ENCODE assay signal across 35 cellular contexts in genomic region chr4:42904986-42905385, GRCh38. TPM values are rescaled to one million over a fixed set of nuclear protein-coding genes. Genes with fewer than 3 reads are reported as not detected.
"Had no signal": no experiment of that assay in that cellular context is flagged by ENCODE, and none has a peak within 500 bp of the region (broad histone marks: within the 10 kb centered on the region; RNA-seq: fewer than 3 reads in every experiment).

No MANE protein-coding gene starts in this region.

- H3K27ac Mint-ChIP-seq: activated CD4-positive, alpha-beta memory T cell treated with anti-CD3 and anti-CD28 coated beads for 36 hours; activated CD4-positive, alpha-beta T cell treated with anti-CD3 and anti-CD28 coated beads, Interleukin-2, amount 10 ng/mL, durations not matched to agents 24 days and 14 days; activated T-helper 17 cell treated with anti-CD3 and anti-CD28 coated beads, Interleukin-2, amount 50 U/mL, for 72 hours; immature natural killer cell; memory B cell; natural killer cell; stimulated activated effector memory CD8-positive, alpha-beta T cell treated with anti-CD3 and anti-CD28 coated beads, Interleukin-12 subunit alpha, Interleukin-12 subunit beta, amount 100 ng/mL, for 72 hours; stimulated activated naive CD8-positive, alpha-beta T cell treated with anti-CD3 and anti-CD28 coated beads, Interleukin-15, Interleukin-2, amounts not matched to agents 100 ng/mL and 50 ng/mL, for 24 hours; T-helper 17 cell had no signal

- H3K27me3 Mint-ChIP-seq: activated CD4-positive, alpha-beta memory T cell treated with anti-CD3 and anti-CD28 coated beads for 36 hours; activated CD4-positive, alpha-beta T cell treated with anti-CD3 and anti-CD28 coated beads, Interleukin-2, amount 10 ng/mL, durations not matched to agents 24 days and 14 days had no signal

- FAIRE-seq: bronchial epithelial cell, endothelial cell of umbilical vein, small intestine had no signal

- H3K4me1 ChIP-seq: gastroesophageal sphincter, psoas muscle, thyroid gland, upper lobe of left lung had no signal

- H3K9me3 ChIP-seq: psoas muscle, sigmoid colon, thyroid gland, upper lobe of left lung, vagina had no signal

- H3K4me3 Mint-ChIP-seq: activated CD4-positive, alpha-beta memory T cell treated with anti-CD3 and anti-CD28 coated beads for 36 hours; activated CD4-positive, alpha-beta T cell treated with anti-CD3 and anti-CD28 coated beads, Interleukin-2, amount 10 ng/mL, durations not matched to agents 24 days and 14 days; activated T-cell treated with anti-CD3 and anti-CD28 coated beads, Interleukin-2, amount 50 U/mL, for 4 hours; activated T-helper 17 cell treated with anti-CD3 and anti-CD28 coated beads, Interleukin-2, amount 50 U/mL, for 72 hours; central memory CD8-positive, alpha-beta T cell; immature natural killer cell; memory B cell; natural killer cell; stimulated activated effector memory CD8-positive, alpha-beta T cell treated with anti-CD3 and anti-CD28 coated beads, Interleukin-12 subunit alpha, Interleukin-12 subunit beta, amount 100 ng/mL, for 72 hours; stimulated activated naive CD8-positive, alpha-beta T cell treated with anti-CD3 and anti-CD28 coated beads, Interleukin-15, Interleukin-2, amounts not matched to agents 100 ng/mL and 50 ng/mL, for 24 hours; T-helper 17 cell had no signal

- H3K36me3 Mint-ChIP-seq: activated CD4-positive, alpha-beta memory T cell treated with anti-CD3 and anti-CD28 coated beads for 36 hours; immature natural killer cell; memory B cell; natural killer cell; stimulated activated effector memory CD8-positive, alpha-beta T cell treated with anti-CD3 and anti-CD28 coated beads, Interleukin-12 subunit alpha, Interleukin-12 subunit beta, amount 100 ng/mL, for 72 hours had no signal

- ATAC-seq: activated T-cell treated with anti-CD3 and anti-CD28 coated beads, Interleukin-2, amount 50 U/mL, for 4 hours; activated T-helper 17 cell treated with anti-CD3 and anti-CD28 coated beads, Interleukin-2, amount 50 U/mL, for 72 hours; gastroesophageal sphincter; natural killer cell; psoas muscle; stimulated activated effector memory CD8-positive, alpha-beta T cell treated with anti-CD3 and anti-CD28 coated beads, Interleukin-12 subunit alpha, Interleukin-12 subunit beta, amount 100 ng/mL, for 72 hours; T-helper 17 cell had no signal

- H3K27ac ChIP-seq: coronary artery, gastroesophageal sphincter, psoas muscle, sigmoid colon, thyroid gland, upper lobe of left lung, vagina, WERI-Rb-1 had no signal

- H3K9me3 Mint-ChIP-seq: activated CD4-positive, alpha-beta memory T cell treated with anti-CD3 and anti-CD28 coated beads for 36 hours; activated CD4-positive, alpha-beta T cell treated with anti-CD3 and anti-CD28 coated beads, Interleukin-2, amount 10 ng/mL, durations not matched to agents 24 days and 14 days; activated T-cell treated with anti-CD3 and anti-CD28 coated beads, Interleukin-2, amount 50 U/mL, for 4 hours; activated T-helper 17 cell treated with anti-CD3 and anti-CD28 coated beads, Interleukin-2, amount 50 U/mL, for 72 hours; central memory CD8-positive, alpha-beta T cell; memory B cell; stimulated activated effector memory CD8-positive, alpha-beta T cell treated with anti-CD3 and anti-CD28 coated beads, Interleukin-12 subunit alpha, Interleukin-12 subunit beta, amount 100 ng/mL, for 72 hours; stimulated activated naive CD8-positive, alpha-beta T cell treated with anti-CD3 and anti-CD28 coated beads, Interleukin-15, Interleukin-2, amounts not matched to agents 100 ng/mL and 50 ng/mL, for 24 hours had no signal

- H3K4me1 Mint-ChIP-seq: activated CD4-positive, alpha-beta T cell treated with anti-CD3 and anti-CD28 coated beads, Interleukin-2, amount 10 ng/mL, durations not matched to agents 24 days and 14 days; activated T-helper 17 cell treated with anti-CD3 and anti-CD28 coated beads, Interleukin-2, amount 50 U/mL, for 72 hours; central memory CD8-positive, alpha-beta T cell; immature natural killer cell; memory B cell; natural killer cell; stimulated activated effector memory CD8-positive, alpha-beta T cell treated with anti-CD3 and anti-CD28 coated beads, Interleukin-12 subunit alpha, Interleukin-12 subunit beta, amount 100 ng/mL, for 72 hours; T-helper 17 cell had no signal

- DNase-seq: activated CD4-positive, alpha-beta memory T cell treated with anti-CD3 and anti-CD28 coated beads for 36 hours; activated CD4-positive, alpha-beta T cell treated with anti-CD3 and anti-CD28 coated beads, Interleukin-2, amount 10 ng/mL, durations not matched to agents 24 days and 14 days; activated CD4-positive, CD25-positive, alpha-beta regulatory T cell treated with anti-CD3 and anti-CD28 coated beads, Interleukin-2, amount 50 U/mL, for 72 hours; activated gamma-delta T cell treated with Interleukin-2 at 50 U/mL for 16 hours; activated naive CD4-positive, alpha-beta T cell treated with anti-CD3 and anti-CD28 coated beads, Interleukin-2, amount 50 U/mL, for 16 hours; activated T-cell treated with anti-CD3 and anti-CD28 coated beads, Interleukin-2, amount 50 U/mL, for 4 hours; hippocampal formation; immature natural killer cell; natural killer cell; psoas muscle; sigmoid colon; small intestine; stimulated activated CD4-positive, alpha-beta T cell treated with anti-CD3 and anti-CD28 coated beads, Interleukin-4, amount 100 ng/mL, for 24 hours; T-helper 17 cell; T1000; upper lobe of left lung; WERI-Rb-1 had no signal

- H3K36me3 ChIP-seq: gastroesophageal sphincter, sigmoid colon, thyroid gland, upper lobe of left lung, vagina, WERI-Rb-1 had no signal

- H3K4me3 ChIP-seq: coronary artery, gastroesophageal sphincter, psoas muscle, sigmoid colon, thyroid gland, upper lobe of left lung, vagina had no signal

RNA-seq across cellular contexts. Expression of gene GRXCR1, which starts 12.5 kb away (rescaled TPM):
- total RNA-seq: activated CD4-positive, alpha-beta memory T cell treated with anti-CD3 and anti-CD28 coated beads for 36 hours; activated CD4-positive, alpha-beta T cell treated with anti-CD3 and anti-CD28 coated beads, Interleukin-2, amount 10 ng/mL, durations not matched to agents 24 days and 14 days; activated T-cell treated with anti-CD3 and anti-CD28 coated beads, Interleukin-2, amount 50 U/mL, for 4 hours; activated T-helper 17 cell treated with anti-CD3 and anti-CD28 coated beads, Interleukin-2, amount 50 U/mL, for 72 hours; bronchial epithelial cell; endothelial cell of umbilical vein; fibroblast of lung; fibroblast of villous mesenchyme; gastroesophageal sphincter; kidney epithelial cell; lower leg skin; mononuclear cell; natural killer cell; osteocyte; psoas muscle; sigmoid colon; T-helper 17 cell; thyroid gland; upper lobe of left lung; vagina had no signal
- polyA plus RNA-seq: endothelial cell of umbilical vein, esophagus, fibroblast of lung, immature natural killer cell, psoas muscle, sigmoid colon, small intestine had no signal
